Comparison of ENCODE assay signal across 28 cellular contexts in genomic region chr21:25341981-25342380, GRCh38.
"Had no signal": no experiment of that assay in that cellular context is flagged by ENCODE, and none has a peak within 500 bp of the region (broad histone marks: within the 10 kb centered on the region; RNA-seq: fewer than 3 reads in every experiment).

No MANE protein-coding gene starts in this region.

- H3K36me3 Mint-ChIP-seq: stimulated activated effector memory CD8-positive, alpha-beta T cell treated with anti-CD3 and anti-CD28 coated beads, Interleukin-12 subunit alpha, Interleukin-12 subunit beta, amount 100 ng/mL, for 72 hours; type B pancreatic cell had no signal

- H3K27ac ChIP-seq: stomach, suprapubic skin, testis, thoracic aorta, thyroid gland, tibial artery, tibial nerve, transverse colon, upper lobe of left lung, upper lobe of right lung, uterus, vagina had no signal

- H3K27ac Mint-ChIP-seq: stimulated activated effector memory CD8-positive, alpha-beta T cell treated with anti-CD3 and anti-CD28 coated beads, Interleukin-12 subunit alpha, Interleukin-12 subunit beta, amount 100 ng/mL, for 72 hours; stimulated activated memory B cell treated with anti-CD40 and anti-IgM and Interleukin-4, amounts not matched to agents 10 μg/mL and 1 μg/mL and 100 μg/mL, for 72 hours; stimulated activated naive B cell treated with anti-CD40 and anti-IgM and Interleukin-4, amounts not matched to agents 10 μg/mL and 1 μg/mL and 100 μg/mL, for 72 hours; stimulated activated naive CD8-positive, alpha-beta T cell treated with anti-CD3 and anti-CD28 coated beads, Interleukin-15, amount 100 ng/mL, for 72 hours; stimulated activated naive CD8-positive, alpha-beta T cell treated with anti-CD3 and anti-CD28 coated beads, Interleukin-15, Interleukin-2, amounts not matched to agents 100 ng/mL and 50 ng/mL, for 24 hours; type B pancreatic cell had no signal

- H3K4me3 ChIP-seq: stomach, suprapubic skin, testis, thoracic aorta, thyroid gland, tibial artery, tibial nerve, transverse colon, upper lobe of left lung, upper lobe of right lung, uterus, vagina had no signal

- H3K4me1 Mint-ChIP-seq: stimulated activated effector memory CD8-positive, alpha-beta T cell treated with anti-CD3 and anti-CD28 coated beads, Interleukin-12 subunit alpha, Interleukin-12 subunit beta, amount 100 ng/mL, for 72 hours; stimulated activated memory B cell treated with anti-CD40 and anti-IgM and Interleukin-4, amounts not matched to agents 10 μg/mL and 1 μg/mL and 100 μg/mL, for 72 hours; stimulated activated naive B cell treated with anti-CD40 and anti-IgM and Interleukin-4, amounts not matched to agents 10 μg/mL and 1 μg/mL and 100 μg/mL, for 72 hours; stimulated activated naive CD8-positive, alpha-beta T cell treated with anti-CD3 and anti-CD28 coated beads, Interleukin-15, amount 100 ng/mL, for 72 hours had no signal

- H3K9me3 ChIP-seq: stomach, suprapubic skin, testis, thoracic aorta, thyroid gland, tibial artery, transverse colon, upper lobe of left lung, upper lobe of right lung, uterus, vagina had no signal

- H3K36me3 ChIP-seq: stomach, suprapubic skin, thoracic aorta, thyroid gland, tibial artery, tibial nerve, transverse colon, upper lobe of left lung, upper lobe of right lung, uterus, vagina had no signal

- H3K9me3 Mint-ChIP-seq: stimulated activated effector memory CD8-positive, alpha-beta T cell treated with anti-CD3 and anti-CD28 coated beads, Interleukin-12 subunit alpha, Interleukin-12 subunit beta, amount 100 ng/mL, for 72 hours; stimulated activated memory B cell treated with anti-CD40 and anti-IgM and Interleukin-4, amounts not matched to agents 10 μg/mL and 1 μg/mL and 100 μg/mL, for 72 hours; stimulated activated naive B cell treated with anti-CD40 and anti-IgM and Interleukin-4, amounts not matched to agents 10 μg/mL and 1 μg/mL and 100 μg/mL, for 72 hours; stimulated activated naive CD8-positive, alpha-beta T cell treated with anti-CD3 and anti-CD28 coated beads, Interleukin-15, amount 100 ng/mL, for 72 hours; type B pancreatic cell had no signal

- H3K4me1 ChIP-seq: stomach, suprapubic skin, testis, thyroid gland, tibial artery, tibial nerve, transverse colon, upper lobe of left lung, upper lobe of right lung, uterus, vagina had no signal

- ATAC-seq: stimulated activated effector memory CD8-positive, alpha-beta T cell treated with anti-CD3 and anti-CD28 coated beads, Interleukin-12 subunit alpha, Interleukin-12 subunit beta, amount 100 ng/mL, for 72 hours; stimulated activated memory B cell treated with anti-CD40 and anti-IgM and Interleukin-4, amounts not matched to agents 10 μg/mL and 1 μg/mL and 100 μg/mL, for 72 hours; stimulated activated naive B cell treated with anti-CD40 and anti-IgM and Interleukin-4, amounts not matched to agents 10 μg/mL and 1 μg/mL and 100 μg/mL, for 72 hours; stimulated activated naive CD8-positive, alpha-beta T cell treated with anti-CD3 and anti-CD28 coated beads, Interleukin-15, amount 100 ng/mL, for 72 hours; stimulated activated naive CD8-positive, alpha-beta T cell treated with anti-CD3 and anti-CD28 coated beads, Interleukin-15, Interleukin-2, amounts not matched to agents 100 U/mL and 50 U/mL, for 24 hours; upper lobe of right lung had no signal

- DNase-seq: stimulated activated CD4-positive, alpha-beta T cell treated with anti-CD3 and anti-CD28 coated beads, Interleukin-2, amount 100 ng/mL, for 48 hours; stimulated activated CD4-positive, alpha-beta T cell treated with anti-CD3 and anti-CD28 coated beads, Interleukin-4, amount 100 ng/mL, for 1 hour; stimulated activated CD4-positive, alpha-beta T cell treated with anti-CD3 and anti-CD28 coated beads, Interleukin-4, amount 100 ng/mL, for 24 hours; stimulated activated CD4-positive, alpha-beta T cell treated with anti-CD3 and anti-CD28 coated beads, Interleukin-4, amount 100 ng/mL, for 4 hours; stimulated activated CD8-positive, alpha-beta memory T cell treated with anti-CD3 and anti-CD28 coated beads, Interleukin-4, amount 100 ng/mL, for 48 hours; stimulated activated naive B cell treated with anti-CD40 and anti-IgM and Interleukin-4, amounts not matched to agents 10 μg/mL and 1 μg/mL and 100 μg/mL, for 72 hours; stimulated activated naive CD4-positive, alpha-beta T cell; stimulated activated naive CD4-positive, alpha-beta T cell treated with Interleukin-2 at 50 U/mL for 16 hours; stimulated activated naive CD8-positive, alpha-beta T cell treated with anti-CD3 and anti-CD28 coated beads, Interleukin-15, amount 100 ng/mL, for 72 hours; stimulated activated naive CD8-positive, alpha-beta T cell treated with anti-CD3 and anti-CD28 coated beads, Interleukin-15, Interleukin-2, amounts not matched to agents 100 U/mL and 50 U/mL, for 24 hours; stomach; substantia nigra; testis; thyroid gland; tibial artery; transverse colon; trophoblast cell; upper lobe of left lung; upper lobe of right lung; uterus had no signal

- H3K4me3 Mint-ChIP-seq: stimulated activated effector memory CD8-positive, alpha-beta T cell treated with anti-CD3 and anti-CD28 coated beads, Interleukin-12 subunit alpha, Interleukin-12 subunit beta, amount 100 ng/mL, for 72 hours; stimulated activated memory B cell treated with anti-CD40 and anti-IgM and Interleukin-4, amounts not matched to agents 10 μg/mL and 1 μg/mL and 100 μg/mL, for 72 hours; stimulated activated naive B cell treated with anti-CD40 and anti-IgM and Interleukin-4, amounts not matched to agents 10 μg/mL and 1 μg/mL and 100 μg/mL, for 72 hours; stimulated activated naive CD8-positive, alpha-beta T cell treated with anti-CD3 and anti-CD28 coated beads, Interleukin-15, amount 100 ng/mL, for 72 hours; stimulated activated naive CD8-positive, alpha-beta T cell treated with anti-CD3 and anti-CD28 coated beads, Interleukin-15, Interleukin-2, amounts not matched to agents 100 ng/mL and 50 ng/mL, for 24 hours; type B pancreatic cell had no signal

- H3K27me3 Mint-ChIP-seq: stimulated activated memory B cell treated with anti-CD40 and anti-IgM and Interleukin-4, amounts not matched to agents 10 μg/mL and 1 μg/mL and 100 μg/mL, for 72 hours; stimulated activated naive B cell treated with anti-CD40 and anti-IgM and Interleukin-4, amounts not matched to agents 10 μg/mL and 1 μg/mL and 100 μg/mL, for 72 hours had no signal

- H3K27me3 ChIP-seq: stomach, suprapubic skin, testis, thyroid gland, tibial artery, tibial nerve, transverse colon, upper lobe of left lung, upper lobe of right lung, uterus, vagina had no signal
